In the genomic region with DNA sequence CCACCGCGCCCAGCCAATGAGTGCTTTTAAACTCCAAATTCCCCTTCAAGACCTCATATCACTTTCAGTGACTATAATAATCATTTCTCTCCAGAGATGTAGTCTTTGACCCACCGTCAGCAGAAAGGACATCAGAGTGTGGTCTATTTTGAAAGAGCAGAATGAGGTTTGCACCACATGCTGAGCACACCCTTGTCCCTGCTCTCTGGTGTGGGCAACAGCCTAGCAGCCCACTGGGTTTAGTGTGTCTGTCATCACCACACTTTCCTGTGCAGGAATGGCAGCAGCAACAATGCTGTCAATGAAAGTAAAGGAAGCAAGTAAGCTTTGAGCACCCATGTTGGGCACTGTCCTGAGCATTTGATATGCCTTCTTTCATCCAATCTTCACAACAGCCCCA, we compare ENCODE assay signal across 1 cellular context.
TF ChIP-seq lines count a peak whose summit lies in the region.

No MANE protein-coding gene starts in this region.

TF ChIP-seq in SK-N-SH treated with all-trans-retinoic acid at 6 μM for 48 hours, 23 proteins besides CTCF, POLR2A, EP300 and RAD21 (continued from another document):
- TF ChIP-seq PATZ1 (CRISPR knock-in tag; IDR thresholded peaks at IDR 0.05; ENCODE audit: borderline replicate concordance) (no peak), ZNF565 (CRISPR knock-in tag; conservative IDR thresholded peaks at IDR 0.05; ENCODE audit: low read depth) (no peak), CSRNP3 (CRISPR knock-in tag; IDR thresholded peaks at IDR 0.05) (no peak), ZNF8 (CRISPR knock-in tag; IDR thresholded peaks at IDR 0.05) (no peak), CSDC2 (CRISPR knock-in tag; IDR thresholded peaks at IDR 0.05) (no peak), SNAI2 (CRISPR knock-in tag; IDR thresholded peaks at IDR 0.05) (no peak)
